ENCODE assay signal across 18 cellular contexts in the genomic region with DNA sequence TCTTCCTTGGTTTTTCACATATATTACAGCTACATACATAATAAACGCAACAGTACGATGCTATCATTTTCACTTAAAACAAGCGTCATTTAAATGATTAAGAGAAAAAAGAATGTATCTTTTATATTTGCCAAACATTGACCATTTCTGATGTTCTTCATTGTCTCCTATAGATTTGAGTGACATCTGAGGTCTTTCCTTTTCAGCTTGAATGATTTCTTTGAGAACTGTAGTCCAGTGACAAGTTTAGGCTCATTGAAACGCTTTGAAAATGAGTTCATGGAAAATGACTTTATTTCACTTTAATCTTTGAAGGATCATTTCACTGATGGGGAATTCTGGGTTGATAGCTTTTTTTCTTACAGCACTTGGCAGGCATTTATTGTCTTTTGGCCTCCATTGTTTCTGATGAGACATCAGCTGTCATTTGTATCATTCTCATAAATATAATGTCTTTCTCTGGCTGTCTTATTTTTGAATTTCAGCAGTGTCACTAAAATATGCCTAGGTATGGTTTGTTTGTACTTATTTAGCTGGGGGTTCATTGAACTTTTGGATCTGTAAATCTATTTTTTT.
"Had no signal": no experiment of that assay in that cellular context is flagged by ENCODE, and none has a peak within 500 bp of the region (broad histone marks: within the 10 kb centered on the region; RNA-seq: fewer than 3 reads in every experiment).

No MANE protein-coding gene starts in this region.

- ATAC-seq: activated CD8-positive, alpha-beta T cell treated with anti-CD3 and anti-CD28 coated beads for 36 hours; esophagus mucosa; left lung; naive thymus-derived CD4-positive, alpha-beta T cell; T-cell had no signal

- H3K4me3 ChIP-seq: hepatocyte, left lung, tibial artery, vagina had no signal

- H3K4me3 Mint-ChIP-seq: activated CD8-positive, alpha-beta T cell treated with anti-CD3 and anti-CD28 coated beads for 36 hours; activated T-helper 1 cell treated with anti-CD3 and anti-CD28 coated beads, Interleukin-12 subunit alpha, Interleukin-12 subunit beta, Interleukin-2, Interleukin-4 antibody, amounts not matched to agents 30 ng/mL and 10 ng/mL and 1 ng/mL, durations not matched to agents 14 hours and 24 hours and 36 hours; naive thymus-derived CD4-positive, alpha-beta T cell; T-cell had no signal

- H3K9me3 ChIP-seq: left lung, vagina had no signal

- H3K27me3 ChIP-seq: hepatocyte, left lung, tibial artery, vagina had no signal

- H3K27me3 Mint-ChIP-seq: activated CD8-positive, alpha-beta T cell treated with anti-CD3 and anti-CD28 coated beads for 36 hours; naive thymus-derived CD4-positive, alpha-beta T cell; T-cell had no signal

- H3K27ac ChIP-seq: hepatocyte, left lung, tibial artery, vagina had no signal

- DNase-seq: activated CD8-positive, alpha-beta T cell treated with anti-CD3 and anti-CD28 coated beads for 36 hours; activated naive CD4-positive, alpha-beta T cell; aorta; kidney; left lung; mammary epithelial cell; naive thymus-derived CD4-positive, alpha-beta T cell; posterior cingulate gyrus; stimulated activated CD4-positive, alpha-beta T cell treated with anti-CD3 and anti-CD28 coated beads, Interleukin-15, amount 100 ng/mL, for 24 hours; stimulated activated CD4-positive, alpha-beta T cell treated with anti-CD3 and anti-CD28 coated beads, Interleukin-4, amount 100 ng/mL, for 1 hour; stimulated activated naive CD4-positive, alpha-beta T cell; T-cell; T-helper 9 cell; tibial artery had no signal

- H3K27ac Mint-ChIP-seq: activated CD8-positive, alpha-beta T cell treated with anti-CD3 and anti-CD28 coated beads for 36 hours; activated T-helper 1 cell treated with anti-CD3 and anti-CD28 coated beads, Interleukin-12 subunit alpha, Interleukin-12 subunit beta, Interleukin-2, Interleukin-4 antibody, amounts not matched to agents 30 ng/mL and 10 ng/mL and 1 ng/mL, durations not matched to agents 14 hours and 24 hours and 36 hours; naive thymus-derived CD4-positive, alpha-beta T cell had no signal
